In genomic region chr11:117327567-117328413, GRCh38 we compare ENCODE assay signal across 8 cellular contexts. TPM values are rescaled to one million over a fixed set of nuclear protein-coding genes. Genes with fewer than 3 reads are reported as not detected.
DNase-seq lines count a peak whose midpoint lies in the region; ATAC-seq and TF ChIP-seq lines count a peak whose summit lies in the region.

Gene CEP164 (plus strand): TSS chr11:117327854. CDS start chr11:117338587, 10,733 bp downstream.

- peak; percentile 95 for DNase-seq in DMS153 (lab: John Stamatoyannopoulos, UW)
- peak; percentile 94 for DNase-seq in Jurkat, Clone E6-1 (ENCODE audit: low read depth, low spot score)
- peak; percentile 92 to 95 for DNase-seq in PC-9
- peak; percentile 94 for DNase-seq in activated T-cell treated with anti-CD3 and anti-CD28 coated beads, Interleukin-2, amount 50 U/mL, for 1 hour
- peak; percentile 83 to 87 for DNase-seq in stimulated activated CD8-positive, alpha-beta memory T cell treated with anti-CD3 and anti-CD28 coated beads, Interleukin-7, amount 100 ng/mL, for 1 hour (ENCODE audit: low read depth in 2 of 2)

- H2AFZ ChIP-seq in PC-9, result peak within 1 kb of the TSS; percentile 91

- H3K36me3 ChIP-seq in PC-9 (ENCODE audit: low read depth) (no peaks in the 10 kb centered on the region), esophagus (ENCODE audit: control insufficient read depth in 2 of 2, insufficient read depth in 2 of 2, low read length in 1 of 2) (no peaks in the 10 kb centered on the region), mucosa of stomach (ENCODE audit: control insufficient read depth, insufficient read depth, low read length) (no peaks in the 10 kb centered on the region)

- 0 out of 2 replicates have a peak, but pooled peaks cover 8% of the 10 kb centered on the region for H3K79me2 ChIP-seq in PC-9 (ENCODE audit: low read depth)

- peak within 1 kb of the TSS; percentile 65 for H3K9ac ChIP-seq in mucosa of stomach (ENCODE audit: low read length)

- H3F3A ChIP-seq in PC-9 (ENCODE audit: insufficient read depth, low read depth), result peaks cover 13% of the 10 kb centered on the region

- CTCF ChIA-PET in PC-9 (lab: Charles Lee), result no interaction called here

- TF ChIP-seq CTCF in PC-9 (conservative IDR thresholded peaks at IDR 0.05), result no peak

- H3K4me3 ChIP-seq in Jurkat, Clone E6-1 (ENCODE audit: low read length), result peak within 1 kb of the TSS; percentile 81
- H3K4me3 ChIP-seq in PC-9, result peak within 1 kb of the TSS; percentile 75
- H3K4me3 ChIP-seq in esophagus (ENCODE audit: low read depth in 1 of 2, low read length in 2 of 2), result peak within 1 kb of the TSS; percentile 73 to 95
- peak within 1 kb of the TSS; percentile 90 for H3K4me3 ChIP-seq in mucosa of stomach (ENCODE audit: low read length)

- H3K27me3 ChIP-seq in PC-9 (ENCODE audit: insufficient read depth, low read depth) (no peaks in the 10 kb centered on the region), esophagus (ENCODE audit: control insufficient read depth in 1 of 2, insufficient read depth in 2 of 2, low read length in 2 of 2) (no peaks in the 10 kb centered on the region), mucosa of stomach (ENCODE audit: control insufficient read depth, insufficient read depth, low read length) (no peaks in the 10 kb centered on the region)

- peak within 1 kb of the TSS; percentile 89 for H3K4me2 ChIP-seq in PC-9

- H3K4me1 ChIP-seq in PC-9 (replicated peaks; ENCODE audit: insufficient read depth) (peaks cover 13% of the 10 kb centered on the region), esophagus (ENCODE audit: control insufficient read depth in 2 of 2, insufficient read depth in 2 of 2, low read length in 1 of 2) (peaks cover 0 to 5% of the 10 kb centered on the region in 2 donors), mucosa of stomach (ENCODE audit: control insufficient read depth, insufficient read depth, low read length) (peaks cover 6% of the 10 kb centered on the region)

- peak within 1 kb of the TSS; percentile 44 for H3K27ac ChIP-seq in PC-9
- peak within 1 kb of the TSS; percentile 91 to 97 for H3K27ac ChIP-seq in esophagus (ENCODE audit: low read depth in 2 of 2, low read length in 1 of 2)

- H4K20me1 ChIP-seq in PC-9 (ENCODE audit: insufficient read depth), result 0 out of 2 replicates have a peak, but pooled peaks cover 6% of the 10 kb centered on the region

- peak; percentile 96 for ATAC-seq in GM21619 (IDR thresholded peaks at IDR 0.05; ENCODE audit: unreplicated experiment)

- WGBS in esophagus, 2 donors, result 0 to 1% methylated on average over 64 of the region's 64 CpGs

- BruUV-seq in PC-9 (replicated peaks; lab: Mats Ljungman, UMichigan), result no TSS peak

- POLR2A ChIA-PET in PC-9 (lab: Charles Lee; ENCODE audit: unreplicated experiment), result interaction anchor here (0.7 kb wide), 2 partner anchors 19 to 106 kb away, joined by 5 read pairs; no protein-coding TSS in a partner anchor

- H3K9me2 ChIP-seq in PC-9 (ENCODE audit: insufficient read depth), result no peaks in the 10 kb centered on the region

- intact Hi-C loops in PC-9 (cut with micrococcal nuclease; ENCODE audit: unreplicated experiment), result loop anchor here (2.0 kb wide), 1 partner anchor 95 kb away; the partner anchor contains the start of genes PCSK7 and RNF214

- H3K9me3 ChIP-seq in PC-9 (ENCODE audit: insufficient read depth, low read depth), result no peaks in the 10 kb centered on the region
- H3K9me3 ChIP-seq in esophagus (ENCODE audit: control insufficient read depth in 2 of 2, insufficient read depth in 1 of 2, low read depth in 1 of 2, low read length in 1 of 2), result no peaks in the 10 kb centered on the region
- no peaks in the 10 kb centered on the region for H3K9me3 ChIP-seq in mucosa of stomach (ENCODE audit: control insufficient read depth, low read length)

RNA-seq across cellular contexts. Expression of gene CEP164, which starts in this region (rescaled TPM):
- polyA plus RNA-seq in Jurkat, Clone E6-1 (2012; ENCODE audit: insufficient read depth, insufficient read length), result 19.9 TPM
- total RNA-seq in PC-9 (2021), result 33.0 and 33.9 TPM in 2 replicates
- polyA plus RNA-seq in esophagus, result 10 to 100 TPM in 1 of 2 donors, 1 to 10 TPM in 1; 8.0 to 19.8 TPM

Comparison
In these comparisons a context has a peak if more than half of its experiments do, and no peak if none do; other contexts are left out.
1. Peak in every context shown above with its lines: DNase-seq, ATAC-seq, H3K4me3 ChIP-seq and H3K27ac ChIP-seq.